In genomic region chr16:68360547-68360946, GRCh38 we compare ENCODE assay signal across 22 cellular contexts.
"Had no signal": no experiment of that assay in that cellular context is flagged by ENCODE, and none has a peak within 500 bp of the region (broad histone marks: within the 10 kb centered on the region; RNA-seq: fewer than 3 reads in every experiment).

No MANE protein-coding gene starts in this region.

- DNase-seq: activated CD4-positive, alpha-beta T cell treated with anti-CD3 and anti-CD28 coated beads for 1 hour; activated T-cell treated with anti-CD3 and anti-CD28 coated beads for 4 hours; brain microvascular endothelial cell; central memory CD4-positive, alpha-beta T cell; gastrocnemius medialis; sigmoid colon; spleen; stimulated activated CD8-positive, alpha-beta memory T cell treated with anti-CD3 and anti-CD28 coated beads, Interleukin-4, amount 100 ng/mL, for 48 hours; stimulated activated naive CD4-positive, alpha-beta T cell treated with Interleukin-2 at 50 U/mL for 16 hours; SW 1271; T-helper 2 cell; tibial artery; WERI-Rb-1 had no signal

- ATAC-seq: gastrocnemius medialis, left ventricle myocardium superior had no signal

- H3K9ac ChIP-seq: parathyroid adenoma had no signal

- H3K27me3 ChIP-seq: brain microvascular endothelial cell, gastrocnemius medialis had no signal

- H3K9me3 Mint-ChIP-seq: activated T-helper 1 cell treated with anti-CD3 and anti-CD28 coated beads, Interleukin-12 subunit alpha, Interleukin-12 subunit beta, Interleukin-2, Interleukin-4 antibody, amounts not matched to agents 30 ng/mL and 10 ng/mL and 1 ng/mL, durations not matched to agents 14 hours and 24 hours and 36 hours had no signal

- FAIRE-seq: endometrium, kidney, urothelium cell line had no signal

- H3K4me3 ChIP-seq: coronary artery, gastrocnemius medialis, heart left ventricle, sigmoid colon, spleen, tibial artery had no signal

- H3K4me1 ChIP-seq: gastrocnemius medialis, tibial artery had no signal

- H3K27ac ChIP-seq: brain microvascular endothelial cell, coronary artery, gastrocnemius medialis, heart left ventricle, neutrophil, parathyroid adenoma, sigmoid colon, spleen, tibial artery, WERI-Rb-1 had no signal

- H3K4me3 Mint-ChIP-seq: activated T-helper 1 cell treated with anti-CD3 and anti-CD28 coated beads, Interleukin-12 subunit alpha, Interleukin-12 subunit beta, Interleukin-2, Interleukin-4 antibody, amounts not matched to agents 30 ng/mL and 10 ng/mL and 1 ng/mL, durations not matched to agents 14 hours and 24 hours and 36 hours had no signal

- H3K9me3 ChIP-seq: gastrocnemius medialis, heart left ventricle, neutrophil, sigmoid colon, spleen, tibial artery had no signal

- H3K27ac Mint-ChIP-seq: activated T-helper 1 cell treated with anti-CD3 and anti-CD28 coated beads, Interleukin-12 subunit alpha, Interleukin-12 subunit beta, Interleukin-2, Interleukin-4 antibody, amounts not matched to agents 30 ng/mL and 10 ng/mL and 1 ng/mL, durations not matched to agents 14 hours and 24 hours and 36 hours had no signal
